1 cellular context compared by ENCODE assay signal in the genomic region with DNA sequence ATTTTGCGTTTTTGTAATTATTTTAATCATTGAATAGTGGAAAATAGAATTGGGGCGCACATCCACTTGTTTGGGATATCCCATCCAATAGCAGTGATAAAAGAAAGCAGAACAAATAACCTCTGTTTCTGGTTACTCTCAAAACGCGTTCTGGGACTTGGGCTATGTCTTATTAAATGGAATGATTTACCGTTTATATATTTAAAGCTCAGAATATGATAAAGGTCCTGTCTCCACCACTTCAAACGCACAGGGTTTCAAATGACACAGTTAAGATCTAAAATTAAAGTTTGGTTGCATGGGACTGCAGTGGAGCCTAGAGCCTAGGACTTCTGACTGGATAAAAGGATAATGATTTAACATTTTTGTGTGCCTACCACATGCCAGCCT.
TF ChIP-seq lines count a peak whose summit lies in the region.

No MANE protein-coding gene starts in this region.

TF ChIP-seq in GM12878, 131 proteins besides CTCF, POLR2A, EP300 and RAD21 (continued from another document):
- TF ChIP-seq NR2C2 (IDR thresholded peaks at IDR 0.05; ENCODE audit: borderline replicate concordance, control insufficient read depth, insufficient read length, low read depth) (no peak), BACH1 (IDR thresholded peaks at IDR 0.05; ENCODE audit: borderline replicate concordance) (no peak), IKZF1 (conservative IDR thresholded peaks at IDR 0.05) (0 out of 2 replicates have a peak, but pooled peaks have one; percentile 1)
TF ChIP-seq in GM12878: peak in this region for 1.
